ENCODE assay signal across 8 cellular contexts in genomic region chr15:64356443-64357040, GRCh38. TPM values are rescaled to one million over a fixed set of nuclear protein-coding genes. Genes with fewer than 3 reads are reported as not detected.
DNase-seq lines count a peak whose midpoint lies in the region; ATAC-seq, FAIRE-seq and TF ChIP-seq lines count a peak whose summit lies in the region.

No MANE protein-coding gene starts in this region.

- no peaks in the 10 kb centered on the region for H3K27me3 Mint-ChIP-seq in natural killer cell (ENCODE audit: low read depth in 2 of 2)

- ATAC-seq in natural killer cell (peak in 1 of 3 donors; percentile 24), GM18870 (IDR thresholded peaks at IDR 0.05; ENCODE audit: unreplicated experiment) (no peak)

- H3K4me3 ChIP-seq in HL-60 (replicated peaks; ENCODE audit: insufficient read depth, low read length) (peak overlapping the region; percentile 95), SJCRH30 (peak overlapping the region; percentile 72), epithelial cell of esophagus (ENCODE audit: low read length) (peak overlapping the region; percentile 95)

- H3K4me1 Mint-ChIP-seq in natural killer cell: peaks cover 17 to 19% of the 10 kb centered on the region in 2 donors

- H3K4me1 ChIP-seq in SJCRH30: peaks cover 5% of the 10 kb centered on the region

- H3K9me3 Mint-ChIP-seq in natural killer cell: no peaks in the 10 kb centered on the region

- DNase-seq in NCI-H2227 (lab: John Stamatoyannopoulos, UW; ENCODE audit: unreplicated experiment) (peak; percentile 83), NCI-H2227 treated with DMSO at 0.1 percent for 48 hours (lab: John Stamatoyannopoulos, UW) (no peak), HL-60 (ENCODE audit: low read depth in 1 of 2, low spot score in 1 of 2) (no peak), SJCRH30 (no peak), epithelial cell of esophagus (ENCODE audit: low read depth) (peak; percentile 81), natural killer cell (no peak), H54 (ENCODE audit: insufficient read length, low spot score) (no peak)

- peak overlapping the region; percentile 91 for H3K4me3 Mint-ChIP-seq in natural killer cell

- H3K27ac Mint-ChIP-seq in natural killer cell: peak overlapping the region; percentile 79 to 85

- intact Hi-C loops in natural killer cell (cut with micrococcal nuclease): loop anchor here (1.0 kb wide), 5 partner anchors 26 to 193 kb away; partner anchors contain the start of genes PPIB and TRIP4

- no peak for FAIRE-seq in H54 (lab: Jason Lieb, UNC)

- no peak for TF ChIP-seq POLR2A in H54 (IDR thresholded peaks at IDR 0.05; ENCODE audit: low read depth, low read length)

- no peaks in the 10 kb centered on the region for H3K27me3 ChIP-seq in HL-60 (ENCODE audit: insufficient read depth, poor library complexity, severe bottlenecking)
- H3K27me3 ChIP-seq in SJCRH30: no peaks in the 10 kb centered on the region

- H3K27ac ChIP-seq in HL-60 (replicated peaks) (peak overlapping the region; percentile 75), SJCRH30 (no peak overlapping the region)

- no peak for TF ChIP-seq CTCF in HL-60 (IDR thresholded peaks at IDR 0.05; ENCODE audit: insufficient read depth, low read length)
- TF ChIP-seq CTCF in epithelial cell of esophagus (IDR thresholded peaks at IDR 0.05; ENCODE audit: insufficient read depth, low read depth, low read length, missing control alignments): peak; percentile 47
- TF ChIP-seq CTCF in natural killer cell (IDR thresholded peaks at IDR 0.05): peak; percentile 40

- peaks cover 14% of the 10 kb centered on the region for H3K36me3 ChIP-seq in SJCRH30

- H3K36me3 Mint-ChIP-seq in natural killer cell: no peaks in the 10 kb centered on the region

- no peaks in the 10 kb centered on the region for H3K9me3 ChIP-seq in SJCRH30 (replicated peaks)

RNA-seq across cellular contexts. Expression of gene CSNK1G1, which starts 0.6 kb away (rescaled TPM):
- 15.9 and 20.3 TPM in 2 replicates for total RNA-seq in SJCRH30 (2014; rRNA removed; shearing (Covaris generic))
- total RNA-seq in natural killer cell: 10 to 100 TPM; 26.2 to 36.8 (median 34.0) TPM

RNA-seq across cellular contexts. Expression of gene PCLAF, which starts 24.7 kb away (rescaled TPM):
- total RNA-seq in SJCRH30 (2014; rRNA removed; shearing (Covaris generic)): 581 and 605 TPM in 2 replicates
- total RNA-seq in natural killer cell: 1 to 10 TPM; 1.4 to 2.2 (median 1.9) TPM

RNA-seq across cellular contexts. Expression of gene TRIP4, which starts 31.1 kb away (rescaled TPM):
- 7.0 and 8.8 TPM in 2 replicates for total RNA-seq in SJCRH30 (2014; rRNA removed; shearing (Covaris generic))
- 10 to 100 TPM; 32.9 to 37.1 (median 33.7) TPM for total RNA-seq in natural killer cell

Comparison
In these comparisons a context has a peak if more than half of its experiments do, and no peak if none do; other contexts are left out.
1. DNase-seq: peak in NCI-H2227 (single experiment) and epithelial cell of esophagus (single experiment); none in NCI-H2227 treated with DMSO at 0.1 percent for 48 hours (single experiment), HL-60 (0 of 2), SJCRH30 (0 of 2), natural killer cell (single experiment) and H54 (single experiment).
2. RNA of gene PCLAF, which starts 24.7 kb away (total RNA-seq): 581 to 605 TPM in SJCRH30; 1.4 to 2.2 TPM in natural killer cell; every median in the first group is over 100 times any median in the second.
3. Peak in every context shown above with its lines, with median percentiles within 50 percentile points of each other: H3K4me3 ChIP-seq.